1 cellular context compared by ENCODE assay signal in the genomic region with DNA sequence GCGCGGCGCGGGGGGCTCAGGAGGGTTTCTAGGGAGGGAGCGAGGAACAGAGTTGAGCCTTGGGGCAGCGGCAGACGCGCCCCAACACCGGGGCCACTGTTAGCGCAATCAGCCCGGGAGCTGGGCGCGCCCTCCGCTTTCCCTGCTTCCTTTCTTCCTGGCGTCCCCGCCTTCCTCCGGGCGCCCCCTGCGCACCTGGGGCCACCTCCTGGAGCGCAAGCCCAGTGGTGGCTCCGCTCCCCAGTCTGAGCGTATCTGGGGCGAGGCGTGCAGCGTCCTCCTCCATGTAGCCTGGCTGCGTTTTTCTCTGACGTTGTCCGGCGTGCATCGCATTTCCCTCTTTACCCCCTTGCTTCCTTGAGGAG.
TF ChIP-seq lines count a peak whose summit lies in the region.

No MANE protein-coding gene starts in this region.

TF ChIP-seq in HCT116, 20 proteins besides CTCF, POLR2A, EP300 and RAD21:
- TF ChIP-seq EZH2phosphoT487 (IDR thresholded peaks at IDR 0.05; ENCODE audit: borderline replicate concordance), result no peak
